Comparison of ENCODE assay signal across 28 cellular contexts in genomic region chr13:21753117-21753729, GRCh38.
"Had no signal": no experiment of that assay in that cellular context is flagged by ENCODE, and none has a peak within 500 bp of the region (broad histone marks: within the 10 kb centered on the region; RNA-seq: fewer than 3 reads in every experiment).

No MANE protein-coding gene starts in this region.

- H3K36me3 ChIP-seq: lower lobe of right lung, pancreas, prostate gland, sigmoid colon, tibial nerve, uterus had no signal

- H3K27ac ChIP-seq: hepatocyte, lower lobe of right lung, pancreas, prostate gland, sigmoid colon, tibial nerve, uterus had no signal

- ATAC-seq: left ventricle myocardium superior; lower lobe of right lung; naive thymus-derived CD8-positive, alpha-beta T cell; pancreas; right cardiac atrium; stimulated activated memory B cell treated with anti-CD40 and anti-IgM and Interleukin-4, amounts not matched to agents 10 μg/mL and 1 μg/mL and 100 μg/mL, for 72 hours; stimulated activated naive CD8-positive, alpha-beta T cell treated with anti-CD3 and anti-CD28 coated beads, Interleukin-15, amount 100 ng/mL, for 72 hours had no signal

- H3K27ac Mint-ChIP-seq: naive thymus-derived CD8-positive, alpha-beta T cell; nephron; stimulated activated memory B cell treated with anti-CD40 and anti-IgM and Interleukin-4, amounts not matched to agents 10 μg/mL and 1 μg/mL and 100 μg/mL, for 72 hours; stimulated activated naive CD8-positive, alpha-beta T cell treated with anti-CD3 and anti-CD28 coated beads, Interleukin-15, amount 100 ng/mL, for 72 hours; type B pancreatic cell had no signal

- H3K4me3 ChIP-seq: hepatocyte, lower lobe of right lung, pancreas, prostate gland, sigmoid colon, tibial nerve, uterus had no signal

- H3K36me3 Mint-ChIP-seq: stimulated activated memory B cell treated with anti-CD40 and anti-IgM and Interleukin-4, amounts not matched to agents 10 μg/mL and 1 μg/mL and 100 μg/mL, for 72 hours; type B pancreatic cell had no signal

- H3K4me1 ChIP-seq: lower lobe of right lung, prostate gland, tibial nerve, uterus had no signal

- H3K27me3 ChIP-seq: hepatocyte, pancreas, sigmoid colon, tibial nerve, uterus had no signal

- H3K9me3 Mint-ChIP-seq: neural crest cell; stimulated activated naive CD8-positive, alpha-beta T cell treated with anti-CD3 and anti-CD28 coated beads, Interleukin-15, amount 100 ng/mL, for 72 hours had no signal

- DNase-seq: islet precursor cell; left ventricle myocardium superior; lower lobe of right lung; mammary epithelial cell; mesenchymal stem cell; naive thymus-derived CD8-positive, alpha-beta T cell; nucleus accumbens; pancreas; posterior cingulate gyrus; retina; right cardiac atrium; sigmoid colon; small intestine; stimulated activated CD4-positive, alpha-beta T cell treated with anti-CD3 and anti-CD28 coated beads, Interleukin-1b, Interleukin-23, amount 100 ng/mL, for 48 hours; stimulated activated CD4-positive, alpha-beta T cell treated with anti-CD3 and anti-CD28 coated beads, Interleukin-2, amount 100 ng/mL, for 48 hours; stimulated activated CD4-positive, alpha-beta T cell treated with anti-CD3 and anti-CD28 coated beads, Interleukin-4, amount 100 ng/mL, for 4 hours; stimulated activated CD8-positive, alpha-beta memory T cell treated with anti-CD3 and anti-CD28 coated beads, Interleukin-4, amount 100 ng/mL, for 48 hours; stimulated activated naive CD4-positive, alpha-beta T cell treated with Interleukin-2 at 50 U/mL for 16 hours; stimulated activated naive CD8-positive, alpha-beta T cell treated with anti-CD3 and anti-CD28 coated beads, Interleukin-15, amount 100 ng/mL, for 72 hours; substantia nigra; uterus had no signal

- H3K9me3 ChIP-seq: lower lobe of right lung, pancreas, prostate gland, sigmoid colon, tibial nerve, uterus had no signal

- H3K4me1 Mint-ChIP-seq: naive thymus-derived CD8-positive, alpha-beta T cell; nephron; stimulated activated memory B cell treated with anti-CD40 and anti-IgM and Interleukin-4, amounts not matched to agents 10 μg/mL and 1 μg/mL and 100 μg/mL, for 72 hours; stimulated activated naive CD8-positive, alpha-beta T cell treated with anti-CD3 and anti-CD28 coated beads, Interleukin-15, amount 100 ng/mL, for 72 hours had no signal

- H3K27me3 Mint-ChIP-seq: stimulated activated memory B cell treated with anti-CD40 and anti-IgM and Interleukin-4, amounts not matched to agents 10 μg/mL and 1 μg/mL and 100 μg/mL, for 72 hours; stimulated activated naive CD8-positive, alpha-beta T cell treated with anti-CD3 and anti-CD28 coated beads, Interleukin-15, amount 100 ng/mL, for 72 hours had no signal

- H3K4me3 Mint-ChIP-seq: naive thymus-derived CD8-positive, alpha-beta T cell; nephron; neural crest cell; stimulated activated memory B cell treated with anti-CD40 and anti-IgM and Interleukin-4, amounts not matched to agents 10 μg/mL and 1 μg/mL and 100 μg/mL, for 72 hours; stimulated activated naive CD8-positive, alpha-beta T cell treated with anti-CD3 and anti-CD28 coated beads, Interleukin-15, amount 100 ng/mL, for 72 hours; type B pancreatic cell had no signal
